30 cellular contexts compared by ENCODE assay signal in the genomic region with DNA sequence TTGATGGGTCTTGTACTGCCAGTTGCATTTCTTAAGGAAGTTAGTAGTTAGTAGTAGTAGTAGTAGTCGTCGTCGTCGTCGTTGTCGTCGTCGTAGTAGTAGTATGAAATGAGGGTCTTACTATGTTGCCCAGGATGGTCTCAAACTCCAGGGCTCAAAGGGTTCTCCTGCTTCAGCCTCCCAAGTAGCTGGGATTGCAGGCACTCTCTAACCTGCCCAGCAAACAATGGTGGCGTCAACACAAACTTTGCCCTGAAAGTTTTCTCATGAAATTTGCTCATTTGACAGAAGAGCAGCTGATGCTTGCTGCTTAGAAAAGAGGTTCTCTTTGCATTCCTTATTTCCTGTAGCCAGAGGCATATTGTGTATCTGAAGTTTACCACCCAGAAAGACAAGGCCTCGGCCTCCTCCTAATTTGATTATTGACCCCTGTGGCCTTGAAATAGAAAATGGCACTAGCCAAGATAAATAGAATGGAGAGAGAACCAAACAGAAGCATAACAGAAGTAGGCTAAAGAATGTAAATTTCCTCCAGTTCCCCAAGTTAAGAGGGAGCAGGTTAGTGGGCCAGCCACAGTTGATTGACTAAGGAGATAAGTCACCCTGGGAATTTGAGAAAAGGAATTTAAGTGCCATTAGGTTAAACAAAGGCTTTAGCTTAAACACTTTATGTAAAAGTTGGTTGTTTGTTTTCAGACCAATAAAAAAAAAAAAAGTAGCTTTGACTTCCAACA.
DNase-seq lines count a peak whose midpoint lies in the region; ATAC-seq and TF ChIP-seq lines count a peak whose summit lies in the region.
"Had no signal": no experiment of that assay in that cellular context is flagged by ENCODE, and none has a peak within 500 bp of the region (broad histone marks: within the 10 kb centered on the region; RNA-seq: fewer than 3 reads in every experiment).

No MANE protein-coding gene starts in this region.

- no peak overlapping the region for H2BK5ac ChIP-seq in mesendoderm (ENCODE audit: low read length)

- H3K9ac ChIP-seq in HUES64 (ENCODE audit: low read depth, low read length) (no peak overlapping the region), mesendoderm (ENCODE audit: low read length) (no peak overlapping the region), smooth muscle cell (ENCODE audit: low read depth) (no peak overlapping the region)

- H3K4me1 ChIP-seq in HUES64 (ENCODE audit: insufficient read depth, low read length), result peaks cover 7% of the 10 kb centered on the region; the same call in 1 of the 2 replicates
- H3K4me1 ChIP-seq in mesendoderm (ENCODE audit: control insufficient read depth, low read depth, low read length), result no peaks in the 10 kb centered on the region
- no peaks in the 10 kb centered on the region for H3K4me1 ChIP-seq in smooth muscle cell (ENCODE audit: low read depth)
- H3K4me1 ChIP-seq: left ventricle myocardium inferior, vagina had no signal

- H3K4me1 Mint-ChIP-seq in activated CD4-positive, alpha-beta T cell treated with anti-CD3 and anti-CD28 coated beads, Interleukin-2, amount 10 ng/mL, durations not matched to agents 7 days and 5 days, result no peaks in the 10 kb centered on the region
- H3K4me1 Mint-ChIP-seq: CD14-positive monocyte, natural killer cell, T-cell had no signal

- DNase-seq in islet precursor cell (peak; percentile 74), mesendoderm (peak; percentile 58), smooth muscle cell (lab: John Stamatoyannopoulos, UW; ENCODE audit: unreplicated experiment) (no peak), OCI-M1 (lab: John Stamatoyannopoulos, UW) (no peak)
- no peak for DNase-seq in activated CD4-positive, alpha-beta T cell treated with anti-CD3 and anti-CD28 coated beads, Interleukin-2, amount 10 ng/mL, durations not matched to agents 7 days and 5 days
- DNase-seq: activated CD8-positive, alpha-beta T cell treated with anti-CD3 and anti-CD28 coated beads, Interleukin-2, amount 10 ng/mL, durations not matched to agents 7 days and 5 days; aorta; foreskin fibroblast; head of caudate nucleus; KBM-7; left ventricle myocardium inferior; MG63; midbrain; natural killer cell; NCI-H2081 treated with DMSO at 0.1 percent for 48 hours; NCI-H345; RPMI8226; stimulated activated naive CD8-positive, alpha-beta T cell treated with anti-CD3 and anti-CD28 coated beads, Interleukin-15, Interleukin-2, amounts not matched to agents 100 U/mL and 50 U/mL, for 24 hours; T-cell had no signal

- ATAC-seq in GM18868 (IDR thresholded peaks at IDR 0.05; ENCODE audit: unreplicated experiment) (no peak), HG02852 (IDR thresholded peaks at IDR 0.05; ENCODE audit: unreplicated experiment) (no peak)
- ATAC-seq: activated CD4-positive, CD25-positive, alpha-beta regulatory T cell treated with anti-CD3 and anti-CD28 coated beads, Interleukin-2, amount 50 U/mL, for 24 hours; activated CD8-positive, alpha-beta T cell treated with anti-CD3 and anti-CD28 coated beads, Interleukin-2, amount 10 ng/mL, durations not matched to agents 7 days and 5 days; esophagus mucosa; natural killer cell; stimulated activated naive CD8-positive, alpha-beta T cell treated with anti-CD3 and anti-CD28 coated beads, Interleukin-15, Interleukin-2, amounts not matched to agents 100 U/mL and 50 U/mL, for 24 hours; T-cell had no signal

- H4K5ac ChIP-seq in mesendoderm (ENCODE audit: low read length), result no peak overlapping the region

- no peak overlapping the region for H3K27ac Mint-ChIP-seq in activated CD4-positive, alpha-beta T cell treated with anti-CD3 and anti-CD28 coated beads, Interleukin-2, amount 10 ng/mL, durations not matched to agents 7 days and 5 days
- H3K27ac Mint-ChIP-seq: activated CD8-positive, alpha-beta T cell treated with anti-CD3 and anti-CD28 coated beads, Interleukin-2, amount 10 ng/mL, durations not matched to agents 7 days and 5 days; activated naive CD8-positive, alpha-beta T cell; activated T-helper 2 cell treated with anti-CD3 and anti-CD28 coated beads, Interferon-gamma antibody, Interleukin-2, Interleukin-4, amounts not matched to agents 10 μg/mL and 5 μg/mL and 100 μg/mL, durations not matched to agents 14 hours and 24 hours and 36 hours; CD14-positive monocyte; natural killer cell; T-cell had no signal

- no peaks in the 10 kb centered on the region for H3K79me2 ChIP-seq in mesendoderm (ENCODE audit: control insufficient read depth, insufficient read depth, low read length)
- H3K79me2 ChIP-seq in smooth muscle cell (ENCODE audit: low read depth), result no peaks in the 10 kb centered on the region

- no peak overlapping the region for H3K56ac ChIP-seq in mesendoderm (ENCODE audit: low read length)

- H3F3A ChIP-seq in smooth muscle cell (ENCODE audit: low read depth), result no peaks in the 10 kb centered on the region

- no peak overlapping the region for H3K23ac ChIP-seq in mesendoderm (ENCODE audit: low read length)

- H3K79me1 ChIP-seq in mesendoderm (ENCODE audit: low read length), result no peaks in the 10 kb centered on the region

- peak overlapping the region; percentile 31; the same call in 1 of the 2 replicates for H3K27ac ChIP-seq in HUES64 (ENCODE audit: low read depth, low read length)
- H3K27ac ChIP-seq in mesendoderm (ENCODE audit: low read depth, low read length), result no peak overlapping the region
- H3K27ac ChIP-seq in smooth muscle cell (ENCODE audit: low read depth), result no peak overlapping the region
- H3K27ac ChIP-seq: cardiac muscle cell, left ventricle myocardium inferior, thoracic aorta, vagina had no signal

- no peak overlapping the region for H2AFZ ChIP-seq in smooth muscle cell (ENCODE audit: low read depth)

- no peak overlapping the region for H3K4me2 ChIP-seq in mesendoderm (ENCODE audit: low read length)
- no peak overlapping the region for H3K4me2 ChIP-seq in smooth muscle cell

- no peak overlapping the region for H3K18ac ChIP-seq in mesendoderm (ENCODE audit: low read length)

- no peak overlapping the region for H4K8ac ChIP-seq in mesendoderm (ENCODE audit: low read depth, low read length)

- H3K4ac ChIP-seq in mesendoderm (ENCODE audit: low read depth, low read length), result no peak overlapping the region

- H3K36me3 Mint-ChIP-seq in activated CD4-positive, alpha-beta T cell treated with anti-CD3 and anti-CD28 coated beads, Interleukin-2, amount 10 ng/mL, durations not matched to agents 7 days and 5 days (ENCODE audit: low read depth), result no peaks in the 10 kb centered on the region
- H3K36me3 Mint-ChIP-seq: activated naive CD8-positive, alpha-beta T cell; CD14-positive monocyte; T-cell had no signal

- POLR2A ChIA-PET in activated CD4-positive, alpha-beta T cell treated with anti-CD3 and anti-CD28 coated beads, Interleukin-2, amount 10 ng/mL, durations not matched to agents 7 days and 5 days (lab: Charles Lee), result no interaction called here

- H3K9me3 Mint-ChIP-seq in activated CD4-positive, alpha-beta T cell treated with anti-CD3 and anti-CD28 coated beads, Interleukin-2, amount 10 ng/mL, durations not matched to agents 7 days and 5 days, result peaks cover 9% of the 10 kb centered on the region

- no peak for TF ChIP-seq CTCF in smooth muscle cell (IDR thresholded peaks at IDR 0.05; ENCODE audit: borderline replicate concordance, insufficient read depth, poor library complexity, severe bottlenecking)

- CTCF ChIA-PET in activated CD4-positive, alpha-beta T cell treated with anti-CD3 and anti-CD28 coated beads, Interleukin-2, amount 10 ng/mL, durations not matched to agents 7 days and 5 days (lab: Charles Lee), result interaction anchor here (0.6 kb wide), 1 partner anchor 376 kb away, joined by 3 read pairs; no protein-coding TSS in a partner anchor

- H2BK15ac ChIP-seq in mesendoderm (replicated peaks; ENCODE audit: low read depth), result no peak overlapping the region

- no peaks in the 10 kb centered on the region for H3K27me3 Mint-ChIP-seq in activated CD4-positive, alpha-beta T cell treated with anti-CD3 and anti-CD28 coated beads, Interleukin-2, amount 10 ng/mL, durations not matched to agents 7 days and 5 days
- H3K27me3 Mint-ChIP-seq: activated naive CD8-positive, alpha-beta T cell; T-cell had no signal

- H3K9me3 ChIP-seq in HUES64 (ENCODE audit: insufficient read depth, low read depth, low read length), result no peaks in the 10 kb centered on the region
- no peaks in the 10 kb centered on the region for H3K9me3 ChIP-seq in smooth muscle cell (replicated peaks; ENCODE audit: low read depth)
- H3K9me3 ChIP-seq: MG63, thoracic aorta, vagina had no signal

- H3K27me3 ChIP-seq in HUES64 (ENCODE audit: insufficient read depth, low read length) (no peaks in the 10 kb centered on the region), mesendoderm (ENCODE audit: insufficient read depth, low read length, poor library complexity) (no peaks in the 10 kb centered on the region), smooth muscle cell (ENCODE audit: low read depth) (no peaks in the 10 kb centered on the region)
- H3K27me3 ChIP-seq: cardiac muscle cell, MG63, vagina had no signal

- no peak overlapping the region for H2BK120ac ChIP-seq in mesendoderm (ENCODE audit: low read depth, low read length)

- no peaks in the 10 kb centered on the region for H4K20me1 ChIP-seq in smooth muscle cell (ENCODE audit: low read depth)

- H3K36me3 ChIP-seq in HUES64 (ENCODE audit: insufficient read depth, low read length), result no peaks in the 10 kb centered on the region
- H3K36me3 ChIP-seq in mesendoderm (ENCODE audit: control insufficient read depth, insufficient read depth, low read length), result no peaks in the 10 kb centered on the region
- H3K36me3 ChIP-seq in smooth muscle cell (ENCODE audit: low read depth), result no peaks in the 10 kb centered on the region
- H3K36me3 ChIP-seq: cardiac muscle cell, left ventricle myocardium inferior, MG63, thoracic aorta, vagina had no signal

- no peak overlapping the region for H3K4me3 Mint-ChIP-seq in activated CD4-positive, alpha-beta T cell treated with anti-CD3 and anti-CD28 coated beads, Interleukin-2, amount 10 ng/mL, durations not matched to agents 7 days and 5 days
- H3K4me3 Mint-ChIP-seq: activated CD8-positive, alpha-beta T cell treated with anti-CD3 and anti-CD28 coated beads, Interleukin-2, amount 10 ng/mL, durations not matched to agents 7 days and 5 days; activated naive CD8-positive, alpha-beta T cell; CD14-positive monocyte; natural killer cell; T-cell had no signal

- H3K4me3 ChIP-seq in HUES64 (ENCODE audit: low read length) (no peak overlapping the region), mesendoderm (ENCODE audit: low read length) (no peak overlapping the region), smooth muscle cell (peak overlapping the region; percentile 1)
- H3K4me3 ChIP-seq: cardiac muscle cell, left ventricle myocardium inferior, MG63, thoracic aorta, vagina had no signal

- H2AK5ac ChIP-seq in mesendoderm (ENCODE audit: low read length), result no peak overlapping the region

- 95% methylated on average over 10 of the region's 10 CpGs for WGBS in HUES64
- WGBS in mesendoderm (ENCODE audit: extremely low coverage, insufficient coverage, low lambda C conversion rate), result no CpG with 5 or more reads among the region's 10 CpGs
- 88% methylated on average over 10 of the region's 10 CpGs for WGBS in smooth muscle cell (ENCODE audit: low lambda C conversion rate)

Comparison
In these comparisons a context has a peak if more than half of its experiments do, and no peak if none do; other contexts are left out.
1. DNase-seq: peak in islet precursor cell (single experiment) and mesendoderm (single experiment); none in smooth muscle cell (single experiment), activated CD4-positive, alpha-beta T cell treated with anti-CD3 and anti-CD28 coated beads, Interleukin-2, amount 10 ng/mL, durations not matched to agents 7 days and 5 days (single experiment) and OCI-M1 (single experiment).